ENCODE assay signal across 9 cellular contexts in genomic region chr3:14141602-14142315, GRCh38. TPM values are rescaled to one million over a fixed set of nuclear protein-coding genes. Genes with fewer than 3 reads are reported as not detected.
DNase-seq lines count a peak whose midpoint lies in the region; ATAC-seq, FAIRE-seq and TF ChIP-seq lines count a peak whose summit lies in the region.
"Had no signal": no experiment of that assay in that cellular context is flagged by ENCODE, and none has a peak within 500 bp of the region (broad histone marks: within the 10 kb centered on the region; RNA-seq: fewer than 3 reads in every experiment).

No MANE protein-coding gene starts in this region.

- no peak for ATAC-seq in stimulated activated naive B cell treated with anti-CD40 and anti-IgM and Interleukin-4, amounts not matched to agents 10 μg/mL and 1 μg/mL and 100 μg/mL, for 72 hours (replicated peaks)

- no peak overlapping the region for H3K9ac ChIP-seq in kidney (ENCODE audit: low read length in 2 of 2)
- H3K9ac ChIP-seq: neural progenitor cell had no signal

- TF ChIP-seq CTCF in Peyer's patch (IDR thresholded peaks at IDR 0.05) (no peak), kidney (IDR thresholded peaks at IDR 0.05; ENCODE audit: borderline replicate concordance, extremely low read depth, insufficient read depth) (no peak), foreskin fibroblast (IDR thresholded peaks at IDR 0.05; ENCODE audit: low read depth, low read length) (no peak)

- H3K4me3 Mint-ChIP-seq in stimulated activated naive B cell treated with anti-CD40 and anti-IgM and Interleukin-4, amounts not matched to agents 10 μg/mL and 1 μg/mL and 100 μg/mL, for 72 hours, result no peak overlapping the region
- H3K4me3 Mint-ChIP-seq: neural progenitor cell had no signal

- H3K27me3 ChIP-seq in Peyer's patch, result no peaks in the 10 kb centered on the region
- H3K27me3 ChIP-seq: neural progenitor cell had no signal

- no peak for DNase-seq in Peyer's patch
- DNase-seq in amniotic epithelial cell (ENCODE audit: low read depth), result peak; percentile 25
- peak; percentile 68 for DNase-seq in kidney
- DNase-seq in stimulated activated naive B cell treated with anti-CD40 and anti-IgM and Interleukin-4, amounts not matched to agents 10 μg/mL and 1 μg/mL and 100 μg/mL, for 72 hours, result no peak
- DNase-seq in islet precursor cell, result no peak
- DNase-seq in NCI-H1436 treated with DMSO at 0.1 percent for 48 hours (lab: John Stamatoyannopoulos, UW), result no peak
- DNase-seq in foreskin fibroblast, result no peak
- DNase-seq: NCI-H1048 had no signal

- intact Hi-C loops in kidney (cut with DNase I), result no loop called here

- no peak for TF ChIP-seq POLR2A in Peyer's patch (IDR thresholded peaks at IDR 0.05)

- peak overlapping the region; percentile 38 to 91 (median 70) for H3K27ac ChIP-seq in Peyer's patch
- no peak overlapping the region for H3K27ac ChIP-seq in kidney (ENCODE audit: low read depth in 2 of 2, low read length in 2 of 2)
- H3K27ac ChIP-seq: neural progenitor cell had no signal

- H3K9me3 Mint-ChIP-seq in stimulated activated naive B cell treated with anti-CD40 and anti-IgM and Interleukin-4, amounts not matched to agents 10 μg/mL and 1 μg/mL and 100 μg/mL, for 72 hours, result no peaks in the 10 kb centered on the region
- H3K9me3 Mint-ChIP-seq: neural progenitor cell had no signal

- H3K4me3 ChIP-seq in Peyer's patch, result no peak overlapping the region
- H3K4me3 ChIP-seq in kidney (ENCODE audit: low read length in 2 of 2), result no peak overlapping the region
- no peak overlapping the region for H3K4me3 ChIP-seq in foreskin fibroblast (ENCODE audit: low read depth in 1 of 2, low read length in 2 of 2)
- H3K4me3 ChIP-seq: neural progenitor cell had no signal

- no peak for FAIRE-seq in kidney (lab: Jason Lieb, UNC)

- H3K4me1 ChIP-seq in Peyer's patch (peaks cover 0 to 41% (median 7%) of the 10 kb centered on the region in 4 donors), kidney (ENCODE audit: control insufficient read depth in 1 of 2, insufficient read depth in 1 of 2, low read depth in 1 of 2, low read length in 2 of 2) (peaks cover 15 to 16% of the 10 kb centered on the region in 2 donors)
- H3K4me1 ChIP-seq: neural progenitor cell had no signal

- H3K27ac Mint-ChIP-seq in stimulated activated naive B cell treated with anti-CD40 and anti-IgM and Interleukin-4, amounts not matched to agents 10 μg/mL and 1 μg/mL and 100 μg/mL, for 72 hours, result peak overlapping the region; percentile 70

- H3K36me3 Mint-ChIP-seq in stimulated activated naive B cell treated with anti-CD40 and anti-IgM and Interleukin-4, amounts not matched to agents 10 μg/mL and 1 μg/mL and 100 μg/mL, for 72 hours, result peaks cover 36 to 53% of the 10 kb centered on the region in 2 donors

- peaks cover 0 to 72% (median 0%) of the 10 kb centered on the region in 3 donors for H3K36me3 ChIP-seq in Peyer's patch
- peaks cover 21 to 45% of the 10 kb centered on the region in 2 donors for H3K36me3 ChIP-seq in kidney (ENCODE audit: control insufficient read depth in 1 of 2, insufficient read depth in 2 of 2, low read length in 2 of 2)
- H3K36me3 ChIP-seq: neural progenitor cell had no signal

- H3K4me1 Mint-ChIP-seq in stimulated activated naive B cell treated with anti-CD40 and anti-IgM and Interleukin-4, amounts not matched to agents 10 μg/mL and 1 μg/mL and 100 μg/mL, for 72 hours, result peaks cover 17 to 21% of the 10 kb centered on the region in 2 donors

- H3K9me3 ChIP-seq in Peyer's patch, result no peaks in the 10 kb centered on the region
- H3K9me3 ChIP-seq in kidney (ENCODE audit: control insufficient read depth in 1 of 2, low read length in 2 of 2), result no peaks in the 10 kb centered on the region

- H3K27me3 Mint-ChIP-seq in stimulated activated naive B cell treated with anti-CD40 and anti-IgM and Interleukin-4, amounts not matched to agents 10 μg/mL and 1 μg/mL and 100 μg/mL, for 72 hours, result no peaks in the 10 kb centered on the region

RNA-seq across cellular contexts. Expression of gene TMEM43, which starts 16.9 kb away (rescaled TPM):
- total RNA-seq in Peyer's patch, result 10 to 100 TPM; 26.6 to 56.5 (median 40.3) TPM
- 86.5 TPM for total RNA-seq in kidney
- 27.6 TPM for polyA plus RNA-seq in kidney (ENCODE audit: insufficient read depth, low read depth, low replicate concordance)

RNA-seq across cellular contexts. Expression of gene CHCHD4, which starts 17.1 kb away (rescaled TPM):
- 10 to 100 TPM; 10.7 to 15.7 (median 11.6) TPM for total RNA-seq in Peyer's patch
- total RNA-seq in kidney, result 12.8 TPM
- 33.6 TPM for polyA plus RNA-seq in kidney (ENCODE audit: insufficient read depth, low read depth, low replicate concordance)

RNA-seq across cellular contexts. Expression of gene XPC, which starts 36.6 kb away (rescaled TPM):
- total RNA-seq in Peyer's patch (10 to 100 TPM; 46.1 to 88.3 (median 78.6) TPM), kidney (44.4 TPM)
- 15.9 TPM for polyA plus RNA-seq in kidney (ENCODE audit: insufficient read depth, low read depth, low replicate concordance)

RNA-seq across cellular contexts. Expression of gene LSM3, which starts 36.9 kb away (rescaled TPM):
- total RNA-seq in Peyer's patch (10 to 100 TPM in 1 of 4 donors, 1 to 10 TPM in 3; 4.6 to 10.7 (median 7.0) TPM), kidney (11.9 TPM)
- 30.2 TPM for polyA plus RNA-seq in kidney (ENCODE audit: insufficient read depth, low read depth, low replicate concordance)

Comparison
In these comparisons a context has a peak if more than half of its experiments do, and no peak if none do; other contexts are left out.
1. DNase-seq: peak in amniotic epithelial cell (single experiment) and kidney (single experiment); none in Peyer's patch (0 of 3), stimulated activated naive B cell treated with anti-CD40 and anti-IgM and Interleukin-4, amounts not matched to agents 10 μg/mL and 1 μg/mL and 100 μg/mL, for 72 hours (single experiment), islet precursor cell (single experiment), NCI-H1436 treated with DMSO at 0.1 percent for 48 hours (single experiment) and foreskin fibroblast (0 of 2).
2. H3K27ac ChIP-seq: peak in Peyer's patch (4 of 4); none in kidney (0 of 2).